In the genomic region with DNA sequence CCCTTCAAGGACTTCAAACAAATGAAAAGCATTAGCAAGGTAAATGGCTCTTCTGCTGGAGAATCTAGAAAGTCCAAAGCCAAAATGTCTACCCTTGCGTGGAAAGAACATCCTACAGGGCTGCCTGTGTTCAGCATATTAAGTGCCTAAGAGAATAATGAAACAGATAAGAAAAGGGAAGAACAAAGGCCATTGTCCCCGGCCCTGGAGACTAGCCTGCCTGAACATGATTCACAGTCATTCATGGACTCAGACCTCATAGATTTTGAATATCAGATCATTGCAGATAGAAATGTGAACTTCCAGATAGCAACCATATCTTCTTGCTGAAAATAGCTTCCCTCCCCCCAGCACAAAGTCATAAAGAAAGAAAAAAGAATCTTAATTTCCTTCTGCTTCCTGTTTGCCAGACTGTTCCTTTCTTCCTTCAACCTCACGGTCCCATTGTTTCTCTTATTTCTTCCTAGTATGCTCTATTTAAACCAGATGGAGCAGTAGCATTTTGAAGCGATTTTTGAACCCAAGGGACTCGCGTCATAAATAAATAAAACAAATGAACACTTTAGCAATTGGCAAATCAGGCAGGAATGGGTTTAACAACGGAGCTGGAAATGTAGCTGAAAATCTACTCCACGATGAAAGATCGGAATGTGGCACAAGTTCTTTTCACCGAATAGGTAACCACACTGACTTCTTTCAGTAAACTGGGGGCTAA, we compare ENCODE assay signal across 25 cellular contexts.
DNase-seq lines count a peak whose midpoint lies in the region; ATAC-seq and TF ChIP-seq lines count a peak whose summit lies in the region.
"Had no signal": no experiment of that assay in that cellular context is flagged by ENCODE, and none has a peak within 500 bp of the region (broad histone marks: within the 10 kb centered on the region; RNA-seq: fewer than 3 reads in every experiment).

No MANE protein-coding gene starts in this region.

- TF ChIP-seq EP300 in SK-N-SH (IDR thresholded peaks at IDR 0.05; ENCODE audit: borderline replicate concordance in 1 of 2, low read depth in 1 of 2, low read length in 1 of 2) = no peak

- 65% methylated on average over 10 of the region's 10 CpGs for WGBS in SK-N-SH (ENCODE audit: low lambda C conversion rate)
- WGBS in mesendoderm (ENCODE audit: extremely low coverage, insufficient coverage, low lambda C conversion rate) = no CpG with 5 or more reads among the region's 10 CpGs
- WGBS in esophagus squamous epithelium, 2 donors = 68 to 75% methylated on average over 10 of the region's 10 CpGs

- H3K4me1 ChIP-seq in SK-N-SH (ENCODE audit: control insufficient read depth in 1 of 2, insufficient read depth in 2 of 2, low read depth in 1 of 2, low read length in 1 of 2) (peaks cover 0 to 36% of the 10 kb centered on the region in 2 experiments; a peak in 1 of 4 replicates), mesendoderm (ENCODE audit: control insufficient read depth, low read depth, low read length) (peaks cover 9% of the 10 kb centered on the region), colonic mucosa (no peaks in the 10 kb centered on the region), esophagus squamous epithelium (peaks cover 5 to 43% (median 7%) of the 10 kb centered on the region in 3 donors)
- H3K4me1 ChIP-seq: Peyer's patch had no signal

- H3K36me3 ChIP-seq in SK-N-SH (replicated peaks in 1 of 2; ENCODE audit: control insufficient read depth in 1 of 2, insufficient read depth in 2 of 2, low read length in 1 of 2) (no peaks in the 10 kb centered on the region), mesendoderm (ENCODE audit: control insufficient read depth, insufficient read depth, low read length) (no peaks in the 10 kb centered on the region), colonic mucosa (no peaks in the 10 kb centered on the region), esophagus squamous epithelium (no peaks in the 10 kb centered on the region)
- H3K36me3 ChIP-seq: Peyer's patch had no signal

- CTCF ChIA-PET in SK-N-SH (lab: Yijun Ruan, JAX) = interaction anchor here (0.7 to 1.4 kb wide), 3 partner anchors 11 to 30 kb away, joined by 3 read pairs; no protein-coding TSS in a partner anchor

- peak overlapping the region; percentile 5 for H3K18ac ChIP-seq in mesendoderm (ENCODE audit: low read length)

- H3K4me2 ChIP-seq in SK-N-SH = no peak overlapping the region
- H3K4me2 ChIP-seq in mesendoderm (ENCODE audit: low read length) = no peak overlapping the region

- H2AK5ac ChIP-seq in mesendoderm (ENCODE audit: low read length) = no peak overlapping the region

- no peak for ATAC-seq in SK-N-SH treated with all-trans-retinoic acid at 6 μM for 48 hours
- ATAC-seq: activated CD4-positive, CD25-positive, alpha-beta regulatory T cell treated with anti-CD3 and anti-CD28 coated beads, Interleukin-2, amount 50 U/mL, for 24 hours; CD8-positive, alpha-beta T cell; left ventricle myocardium superior had no signal

- no peak overlapping the region for H3K56ac ChIP-seq in mesendoderm (ENCODE audit: low read length)

- H3K79me1 ChIP-seq in mesendoderm (ENCODE audit: low read length) = no peaks in the 10 kb centered on the region

- no peak overlapping the region for H3K23ac ChIP-seq in mesendoderm (ENCODE audit: low read length)

- no peak for TF ChIP-seq RAD21 in SK-N-SH (IDR thresholded peaks at IDR 0.05; ENCODE audit: low read length)

- H3K9ac ChIP-seq in SK-N-SH (no peak overlapping the region), mesendoderm (ENCODE audit: low read length) (no peak overlapping the region), colonic mucosa (ENCODE audit: low read depth in 2 of 2, low read length in 2 of 2) (no peak overlapping the region)

- no peak overlapping the region for H3K27ac ChIP-seq in SK-N-SH (ENCODE audit: low read depth in 2 of 2, low read length in 1 of 2)
- H3K27ac ChIP-seq in mesendoderm (ENCODE audit: low read depth, low read length) = no peak overlapping the region
- H3K27ac ChIP-seq in colonic mucosa = no peak overlapping the region
- H3K27ac ChIP-seq in esophagus squamous epithelium = peak overlapping the region in 2 of 4 donors; percentile 66 to 70
- H3K27ac ChIP-seq: Peyer's patch had no signal

- H3K9me2 ChIP-seq in SK-N-SH = no peaks in the 10 kb centered on the region

- TF ChIP-seq POLR2A in erythroblast (IDR thresholded peaks at IDR 0.05; ENCODE audit: low read length) = no peak
- no peak for TF ChIP-seq POLR2A in esophagus squamous epithelium (IDR thresholded peaks at IDR 0.05)

- POLR2A ChIA-PET in SK-N-SH (lab: Yijun Ruan, JAX) = no interaction called here

- H2BK120ac ChIP-seq in mesendoderm (ENCODE audit: low read depth, low read length) = peak overlapping the region; percentile 61

- H4K5ac ChIP-seq in mesendoderm (ENCODE audit: low read length) = no peak overlapping the region

- H3F3A ChIP-seq in SK-N-SH (replicated peaks; ENCODE audit: insufficient read depth) = no peaks in the 10 kb centered on the region

- intact Hi-C loops in colonic mucosa (cut with DNase I) (no loop called here), esophagus squamous epithelium (cut with DNase I) (no loop called here)

- no peak overlapping the region for H3K4ac ChIP-seq in mesendoderm (ENCODE audit: low read depth, low read length)

- H4K8ac ChIP-seq in mesendoderm (ENCODE audit: low read depth, low read length) = no peak overlapping the region

- no peak overlapping the region for H2BK5ac ChIP-seq in mesendoderm (ENCODE audit: low read length)

- no peak overlapping the region for H3K4me3 ChIP-seq in SK-N-SH (ENCODE audit: low read depth in 2 of 2, low read length in 1 of 2)
- H3K4me3 ChIP-seq in mesendoderm (ENCODE audit: low read length) = no peak overlapping the region
- no peak overlapping the region for H3K4me3 ChIP-seq in colonic mucosa
- no peak overlapping the region for H3K4me3 ChIP-seq in esophagus squamous epithelium
- H3K4me3 ChIP-seq: Peyer's patch had no signal

- TF ChIP-seq CTCF in SK-N-SH (IDR thresholded peaks at IDR 0.05) (no peak), colonic mucosa (IDR thresholded peaks at IDR 0.05) (no peak), esophagus squamous epithelium (IDR thresholded peaks at IDR 0.05) (no peak)

- no peaks in the 10 kb centered on the region for H3K79me2 ChIP-seq in SK-N-SH (ENCODE audit: insufficient read depth)
- H3K79me2 ChIP-seq in mesendoderm (ENCODE audit: control insufficient read depth, insufficient read depth, low read length) = no peaks in the 10 kb centered on the region

- H2BK15ac ChIP-seq in mesendoderm (replicated peaks; ENCODE audit: low read depth) = peak overlapping the region; percentile 92

- DNase-seq in SK-N-SH (no peak), fibroblast of peridontal ligament (ENCODE audit: extremely low read depth) (peak; percentile 7), mesendoderm (no peak), erythroblast (lab: John Stamatoyannopoulos, UW) (no peak), colonic mucosa (no peak), esophagus squamous epithelium (lab: John Stamatoyannopoulos, UW) (no peak), cerebellar cortex (ENCODE audit: low spot score) (no peak)
- DNase-seq: 8988T; activated CD4-positive, alpha-beta memory T cell treated with anti-CD3 and anti-CD28 coated beads, Interleukin-2, amount 10 ng/mL, durations not matched to agents 7 days and 5 days; activated naive CD8-positive, alpha-beta T cell treated with anti-CD3 and anti-CD28 coated beads for 36 hours; AML-193; CD8-positive, alpha-beta T cell; effector CD4-positive, alpha-beta T cell; KBM-7; left ventricle myocardium superior; MM.1S; NCI-H1436; NCI-H2107; nephron progenitor cell; Peyer's patch; SIG-M5; stimulated activated CD8-positive, alpha-beta memory T cell treated with anti-CD3 and anti-CD28 coated beads, Interleukin-4, amount 100 ng/mL, for 48 hours; T-helper 1 cell had no signal

- H3K27me3 ChIP-seq in SK-N-SH (ENCODE audit: insufficient read depth) (no peaks in the 10 kb centered on the region), mesendoderm (ENCODE audit: insufficient read depth, low read length, poor library complexity) (no peaks in the 10 kb centered on the region), colonic mucosa (no peaks in the 10 kb centered on the region), esophagus squamous epithelium (no peaks in the 10 kb centered on the region)
- H3K27me3 ChIP-seq: Peyer's patch had no signal

- H3K9me3 ChIP-seq in SK-N-SH = no peaks in the 10 kb centered on the region
- H3K9me3 ChIP-seq in colonic mucosa = no peaks in the 10 kb centered on the region
- H3K9me3 ChIP-seq in esophagus squamous epithelium = no peaks in the 10 kb centered on the region
- H3K9me3 ChIP-seq: Peyer's patch had no signal

- H4K20me1 ChIP-seq in SK-N-SH (ENCODE audit: insufficient read depth) = no peaks in the 10 kb centered on the region

- no peak overlapping the region for H2AFZ ChIP-seq in SK-N-SH (ENCODE audit: low read depth)

TF ChIP-seq in SK-N-SH treated with all-trans-retinoic acid at 6 μM for 48 hours, 23 proteins besides CTCF, POLR2A, EP300 and RAD21:
- TF ChIP-seq ZFP3 (CRISPR knock-in tag; IDR thresholded peaks at IDR 0.05) (0 out of 2 replicates have a peak, but pooled peaks have one; percentile 23), ZC3H10 (CRISPR knock-in tag; IDR thresholded peaks at IDR 0.05) (no peak)
TF ChIP-seq in SK-N-SH treated with all-trans-retinoic acid at 6 μM for 48 hours: peak in this region for 1.

TF ChIP-seq in SK-N-SH, 30 proteins besides CTCF, POLR2A, EP300 and RAD21 (continues in another document):
- TF ChIP-seq TEAD4 (IDR thresholded peaks at IDR 0.05; ENCODE audit: borderline replicate concordance, insufficient read depth) (no peak), SMC3 (IDR thresholded peaks at IDR 0.05; ENCODE audit: low read depth, low read length) (no peak), NFIC (IDR thresholded peaks at IDR 0.05; ENCODE audit: borderline replicate concordance) (no peak)
